In genomic region chr1:156664046-156664948, GRCh38 we compare ENCODE assay signal across 8 cellular contexts. TPM values are rescaled to one million over a fixed set of nuclear protein-coding genes. Genes with fewer than 3 reads are reported as not detected.
DNase-seq lines count a peak whose midpoint lies in the region; ATAC-seq and TF ChIP-seq lines count a peak whose summit lies in the region.

No MANE protein-coding gene starts in this region.

- peaks cover 4% of the 10 kb centered on the region for H3F3A ChIP-seq in DOHH2 (ENCODE audit: control insufficient read depth, insufficient read depth)

- H3K36me3 ChIP-seq in DOHH2 (ENCODE audit: control insufficient read depth, low read length) (no peaks in the 10 kb centered on the region), Panc1 (ENCODE audit: control insufficient read depth, insufficient read depth, low read length) (no peaks in the 10 kb centered on the region; the same call in 1 of the 2 replicates), cardiac muscle cell (no peaks in the 10 kb centered on the region), rectal smooth muscle tissue (ENCODE audit: control insufficient read depth, insufficient read depth, low read length) (no peaks in the 10 kb centered on the region), body of pancreas (replicated peaks in 1 of 2; ENCODE audit: insufficient read depth in 1 of 2, low read depth in 2 of 2) (no peaks in the 10 kb centered on the region)

- H3K9me2 ChIP-seq in DOHH2 (replicated peaks; ENCODE audit: control insufficient read depth, low read length) = no peaks in the 10 kb centered on the region

- ATAC-seq in Panc1 = no peak
- no peak for ATAC-seq in body of pancreas
- no peak for ATAC-seq in HG03045 (IDR thresholded peaks at IDR 0.05; ENCODE audit: unreplicated experiment)
- no peak for ATAC-seq in effector memory CD8-positive, alpha-beta T cell (replicated peaks)
- ATAC-seq in GM21786 (IDR thresholded peaks at IDR 0.05; ENCODE audit: unreplicated experiment) = no peak

- no TSS peak for BruUV-seq in Panc1 (replicated peaks; lab: Mats Ljungman, UMichigan)

- H3K9me3 Mint-ChIP-seq in effector memory CD8-positive, alpha-beta T cell = no peaks in the 10 kb centered on the region

- CTCF ChIA-PET in Panc1 (lab: Charles Lee) = interaction anchor here (0.5 to 1.4 kb wide), 2 partner anchors 12 to 39 kb away, joined by 6 read pairs; partner anchors contain the start of gene NES

- no peak for TF ChIP-seq CTCF in DOHH2 (IDR thresholded peaks at IDR 0.05; ENCODE audit: low read depth, low read length, poor library complexity, severe bottlenecking)
- no peak for TF ChIP-seq CTCF in Panc1 (IDR thresholded peaks at IDR 0.05)
- no peak for TF ChIP-seq CTCF in cardiac muscle cell (IDR thresholded peaks at IDR 0.05; ENCODE audit: low read depth, low read length)
- TF ChIP-seq CTCF in body of pancreas (IDR thresholded peaks at IDR 0.05) = no peak

- no peaks in the 10 kb centered on the region for H3K79me2 ChIP-seq in DOHH2 (ENCODE audit: control insufficient read depth, low read length)

- H3K27me3 ChIP-seq in DOHH2 (ENCODE audit: control insufficient read depth, low read length) (peaks cover 30% of the 10 kb centered on the region), Panc1 (ENCODE audit: control insufficient read depth, insufficient read depth, low read length) (no peaks in the 10 kb centered on the region), cardiac muscle cell (no peaks in the 10 kb centered on the region), rectal smooth muscle tissue (ENCODE audit: control insufficient read depth, insufficient read depth, low read length) (no peaks in the 10 kb centered on the region), body of pancreas (no peaks in the 10 kb centered on the region)

- POLR2A ChIA-PET in Panc1 (lab: Charles Lee) = interaction anchor here (0.5 kb wide), 1 partner anchor 64 kb away, joined by 3 read pairs; the partner anchor contains the start of gene METTL25B

- H3K4me2 ChIP-seq in DOHH2 (ENCODE audit: low read length) = peak overlapping the region; percentile 60

- H3K27me3 Mint-ChIP-seq in effector memory CD8-positive, alpha-beta T cell = no peaks in the 10 kb centered on the region

- H3K4me1 ChIP-seq in DOHH2 (ENCODE audit: control insufficient read depth, low read length) = peaks cover 61% of the 10 kb centered on the region
- peaks cover 84% of the 10 kb centered on the region for H3K4me1 ChIP-seq in Panc1 (ENCODE audit: control insufficient read depth, insufficient read depth, low read length)
- peaks cover 87% of the 10 kb centered on the region for H3K4me1 ChIP-seq in cardiac muscle cell (ENCODE audit: low read depth)
- H3K4me1 ChIP-seq in rectal smooth muscle tissue (ENCODE audit: control insufficient read depth, insufficient read depth, low read length) = peaks cover 66% of the 10 kb centered on the region
- H3K4me1 ChIP-seq in body of pancreas = peaks cover 45% of the 10 kb centered on the region

- no peak overlapping the region for H3K27ac ChIP-seq in DOHH2 (ENCODE audit: low read depth, low read length)
- peak overlapping the region; percentile 98 for H3K27ac ChIP-seq in Panc1 (ENCODE audit: low read length)
- H3K27ac ChIP-seq in cardiac muscle cell = peak overlapping the region; percentile 100
- peak overlapping the region; percentile 79 for H3K27ac ChIP-seq in rectal smooth muscle tissue (ENCODE audit: low read depth, low read length)
- peak overlapping the region in 1 of 4 donors; percentile 28 for H3K27ac ChIP-seq in body of pancreas

- peaks cover 11% of the 10 kb centered on the region for H3K36me3 Mint-ChIP-seq in effector memory CD8-positive, alpha-beta T cell (ENCODE audit: insufficient read depth)

- DNase-seq in Panc1 (ENCODE audit: low read depth, low spot score) (no peak), cardiac muscle cell (ENCODE audit: low read depth in 1 of 2, low spot score in 1 of 2) (peak in 1 of 2 donors; percentile 76), body of pancreas (no peak)
- DNase-seq in effector memory CD8-positive, alpha-beta T cell = no peak

- intact Hi-C loops in Panc1 (cut with micrococcal nuclease; ENCODE audit: unreplicated experiment) = no loop called here
- intact Hi-C loops in body of pancreas (cut with DNase I) = no loop called here

- WGBS in body of pancreas, 2 donors = 48% methylated on average over 8 of the region's 8 CpGs

- 0 out of 2 replicates have a peak, but pooled peaks cover 3% of the 10 kb centered on the region for H4K20me1 ChIP-seq in DOHH2 (ENCODE audit: control insufficient read depth, insufficient read depth, low read depth, low read length)

- in situ Hi-C loops in Panc1 (cut with HindIII; ENCODE audit: low pct_unique_long_range_greater_than_20kb, low sequenced_read_pairs) = no loop called here

- H3K4me3 Mint-ChIP-seq in effector memory CD8-positive, alpha-beta T cell = no peak overlapping the region

- no peak overlapping the region for H3K9ac ChIP-seq in rectal smooth muscle tissue (ENCODE audit: low read length)

- H3K9me3 ChIP-seq in DOHH2 (ENCODE audit: control insufficient read depth, insufficient read depth, low read length) = no peaks in the 10 kb centered on the region
- no peaks in the 10 kb centered on the region for H3K9me3 ChIP-seq in Panc1 (ENCODE audit: control insufficient read depth, insufficient read depth, low read depth, low read length)
- H3K9me3 ChIP-seq in cardiac muscle cell (ENCODE audit: low read depth) = no peaks in the 10 kb centered on the region
- H3K9me3 ChIP-seq in body of pancreas = no peaks in the 10 kb centered on the region

- peak overlapping the region; percentile 45 for H3K4me3 ChIP-seq in DOHH2 (ENCODE audit: low read length)
- no peak overlapping the region for H3K4me3 ChIP-seq in Panc1 (ENCODE audit: low read depth in 2 of 2, low read length in 2 of 2)
- peak overlapping the region; percentile 0 for H3K4me3 ChIP-seq in cardiac muscle cell
- peak overlapping the region; percentile 34 for H3K4me3 ChIP-seq in rectal smooth muscle tissue (ENCODE audit: low read length)
- no peak overlapping the region for H3K4me3 ChIP-seq in body of pancreas

- peaks cover 26% of the 10 kb centered on the region in 2 donors for H3K4me1 Mint-ChIP-seq in effector memory CD8-positive, alpha-beta T cell (ENCODE audit: low read depth in 2 of 2)

- no peak for TF ChIP-seq POLR2A in body of pancreas (IDR thresholded peaks at IDR 0.05)

- H3K27ac Mint-ChIP-seq in effector memory CD8-positive, alpha-beta T cell = no peak overlapping the region

RNA-seq across cellular contexts. Expression of gene NES, which starts 12.9 kb away (rescaled TPM):
- total RNA-seq in Panc1 (2021; ENCODE audit: unreplicated experiment) (56.3 TPM), cardiac muscle cell (302 and 391 TPM in 2 replicates), body of pancreas (10 to 100 TPM in 1 of 2 donors, 1 to 10 TPM in 1; 4.2 to 12.2 TPM)
- polyA plus RNA-seq in Panc1 (2012; ENCODE audit: insufficient read length) = 61.1 TPM
- 86.5 and 89.3 TPM in 2 replicates for polyA plus RNA-seq in cardiac muscle cell

RNA-seq across cellular contexts. Expression of gene BCAN, which starts 22.4 kb away (rescaled TPM):
- total RNA-seq in Panc1 (2021; ENCODE audit: unreplicated experiment) (0.57 TPM), cardiac muscle cell (0.86 and 1.2 TPM in 2 replicates), body of pancreas (under 1 TPM in 1 of 2 donors, not detected in 1; 0.26 TPM)
- 0.51 TPM for polyA plus RNA-seq in Panc1 (2012; ENCODE audit: insufficient read length)
- 0.23 and 0.39 TPM in 2 replicates for polyA plus RNA-seq in cardiac muscle cell

RNA-seq across cellular contexts. Expression of gene CRABP2, which starts 41.1 kb away (rescaled TPM):
- 1,115 TPM for total RNA-seq in Panc1 (2021; ENCODE audit: unreplicated experiment)
- 1,502 TPM for polyA plus RNA-seq in Panc1 (2012; ENCODE audit: insufficient read length)
- 556 and 900 TPM in 2 replicates for total RNA-seq in cardiac muscle cell
- 824 and 1,249 TPM in 2 replicates for polyA plus RNA-seq in cardiac muscle cell
- 1 to 10 TPM in 1 of 2 donors, under 1 TPM in 1; 0.99 to 3.6 TPM for total RNA-seq in body of pancreas

RNA-seq across cellular contexts. Expression of gene HAPLN2, which starts 45.1 kb away (rescaled TPM):
- 0.21 TPM for total RNA-seq in Panc1 (2021; ENCODE audit: unreplicated experiment)
- polyA plus RNA-seq in Panc1 (2012; ENCODE audit: insufficient read length) = 0.44 TPM
- 7.6 and 19.0 TPM in 2 replicates for total RNA-seq in cardiac muscle cell
- 8.5 and 15.7 TPM in 2 replicates for polyA plus RNA-seq in cardiac muscle cell
- not detected for total RNA-seq in body of pancreas

Comparison
In these comparisons a context has a peak if more than half of its experiments do, and no peak if none do; other contexts are left out.
1. H3K4me3 ChIP-seq: peak in DOHH2 (single experiment), cardiac muscle cell (single experiment) and rectal smooth muscle tissue (single experiment); none in Panc1 (0 of 2) and body of pancreas (0 of 2).
2. RNA of gene CRABP2, which starts 41.1 kb away (total RNA-seq): 1,115 TPM in Panc1 (single experiment) and 556 to 900 TPM in cardiac muscle cell; 0.99 to 3.6 TPM in body of pancreas; every median in the first group is over 100 times any median in the second.